In genomic region chr14:69376439-69376838, GRCh38 we compare ENCODE assay signal across 15 cellular contexts. TPM values are rescaled to one million over a fixed set of nuclear protein-coding genes. Genes with fewer than 3 reads are reported as not detected.
A peak's percentile ranks its signal among the peaks of the same experiment; 100 is the strongest.
DNase-seq lines count a peak whose midpoint lies in the region; ATAC-seq, FAIRE-seq and TF ChIP-seq lines count a peak whose summit lies in the region.
"Had no signal": no experiment of that assay in that cellular context is flagged by ENCODE, and none has a peak within 500 bp of the region (broad histone marks: within the 10 kb centered on the region; RNA-seq: fewer than 3 reads in every experiment).

No MANE protein-coding gene starts in this region.

- intact Hi-C loops in cardiac septum (cut with DNase I): no loop called here
- intact Hi-C loops in vagina (cut with DNase I): no loop called here

- ATAC-seq in A549: no peak; a peak in 1 of 6 replicates
- no peak for ATAC-seq in foreskin keratinocyte
- no peak for ATAC-seq in GM19452 (IDR thresholded peaks at IDR 0.05; ENCODE audit: unreplicated experiment)

- H3K9me3 ChIP-seq in A549 (peaks cover 4% of the 10 kb centered on the region; the same call in 1 of the 3 replicates), vagina (no peaks in the 10 kb centered on the region)
- H3K9me3 ChIP-seq: esophagus muscularis mucosa had no signal

- H3K36me3 ChIP-seq in vagina: peaks cover 0 to 33% of the 10 kb centered on the region in 2 donors

- H3K4me1 ChIP-seq in A549 (no peaks in the 10 kb centered on the region), foreskin keratinocyte (no peaks in the 10 kb centered on the region), vagina (peaks cover 7% of the 10 kb centered on the region)

- H3K27me3 ChIP-seq in HL-60 (ENCODE audit: insufficient read depth, poor library complexity, severe bottlenecking) (no peaks in the 10 kb centered on the region), foreskin keratinocyte (no peaks in the 10 kb centered on the region), vagina (no peaks in the 10 kb centered on the region)
- H3K27me3 ChIP-seq: esophagus muscularis mucosa had no signal

- DNase-seq in A549 (ENCODE audit: low read depth in 1 of 2, low spot score in 1 of 2) (peak in 1 of 2 experiments; percentile 16), HL-60 (ENCODE audit: low read depth in 1 of 2, low spot score in 1 of 2) (peak; percentile 33 to 62), SKM-1 treated with dmso at 0.1 percent for 144 hours (lab: John Stamatoyannopoulos, UW; ENCODE audit: unreplicated experiment) (peak; percentile 42), foreskin keratinocyte (peak; percentile 73 to 74), cardiac septum (ENCODE audit: low spot score) (no peak), vagina (ENCODE audit: extremely low spot score in 2 of 2) (no peak)
- no peak for DNase-seq in stimulated activated CD4-positive, alpha-beta T cell treated with anti-CD3 and anti-CD28 coated beads, Interleukin-2, amount 100 ng/mL, for 48 hours
- DNase-seq: ACHN; activated B cell treated with CpG ODN at 0.5 μM for 24 hours; NCI-H1694 treated with DMSO at 0.1 percent for 48 hours; stimulated activated CD4-positive, alpha-beta T cell treated with anti-CD3 and anti-CD28 coated beads, Interleukin-12 subunit alpha, Interleukin-12 subunit beta, amount 100 ng/mL, for 4 hours had no signal

- no peak for TF ChIP-seq POLR2A in A549 (IDR thresholded peaks at IDR 0.05; ENCODE audit: low read length)
- no peak for TF ChIP-seq POLR2A in vagina (IDR thresholded peaks at IDR 0.05)

- CTCF ChIA-PET in A549 (lab: Yijun Ruan, JAX): interaction anchor here (0.9 kb wide), 1 partner anchor 30 kb away, joined by 4 read pairs; no protein-coding TSS in a partner anchor

- POLR2A ChIA-PET in A549 (lab: Yijun Ruan, JAX): interaction anchor here (1.7 kb wide), 1 partner anchor 22 kb away, joined by 3 read pairs; the partner anchor contains the start of genes ERH and SLC39A9

- TF ChIP-seq CTCF in A549 (IDR thresholded peaks at IDR 0.05): no peak
- TF ChIP-seq CTCF in HL-60 (IDR thresholded peaks at IDR 0.05; ENCODE audit: insufficient read depth, low read length): no peak
- TF ChIP-seq CTCF in foreskin keratinocyte (conservative IDR thresholded peaks at IDR 0.05): no peak
- no peak for TF ChIP-seq CTCF in vagina (IDR thresholded peaks at IDR 0.05)

- no peak for TF ChIP-seq EP300 in A549 (IDR thresholded peaks at IDR 0.05)

- H3K27ac ChIP-seq in A549 (no peak overlapping the region), HL-60 (replicated peaks) (peak overlapping the region; percentile 35), foreskin keratinocyte (no peak overlapping the region), vagina (no peak overlapping the region)
- H3K27ac ChIP-seq: esophagus muscularis mucosa, parathyroid adenoma had no signal

- H3K4me2 ChIP-seq in A549: no peak overlapping the region

- FAIRE-seq in A549 (lab: Jason Lieb, UNC): no peak
- FAIRE-seq: colon had no signal

- TF ChIP-seq RAD21 in A549 (conservative IDR thresholded peaks at IDR 0.05 in 1 of 2, IDR thresholded peaks at IDR 0.05 in 1 of 2): no peak

- H3K4me3 ChIP-seq in A549 (no peak overlapping the region), HL-60 (replicated peaks; ENCODE audit: insufficient read depth, low read length) (no peak overlapping the region), vagina (no peak overlapping the region)
- H3K4me3 ChIP-seq: esophagus muscularis mucosa had no signal

TF ChIP-seq in A549, 52 proteins besides CTCF, POLR2A, EP300 and RAD21:
- TF ChIP-seq NR3C1 (IDR thresholded peaks at IDR 0.05): no peak
- no peak for TF ChIP-seq NFE2L2 (conservative IDR thresholded peaks at IDR 0.05; ENCODE audit: low read length)
- TF ChIP-seq FOSL2 (IDR thresholded peaks at IDR 0.05): no peak
- TF ChIP-seq FOSL2 (CRISPR knock-in tag; IDR thresholded peaks at IDR 0.05): peak; percentile 18; the same call in 1 of the 2 replicates

RNA-seq across cellular contexts. Expression of gene ERH, which starts 21.7 kb away (rescaled TPM):
- polyA plus RNA-seq in A549 (2011; rRNA removed): 302 and 377 TPM in 2 replicates
- 211 and 220 TPM in 2 replicates for polyA plus RNA-seq in A549 (2012; cell fraction: cytosol; rRNA removed)
- polyA plus RNA-seq in A549 (2012; cell fraction: nucleus; rRNA removed): 49.9 and 82.8 TPM in 2 replicates
- 538 to 588 TPM (median 562 TPM) in 3 replicates for polyA plus RNA-seq in A549 (2017; fragmentation: RNase III; extraction: RNeasy Plus Mini Kit Qiagen cat#74134 plus additional on column Dnase treatment)
- 141 and 143 TPM in 2 replicates for polyA minus RNA-seq in A549 (2011; rRNA and poly(A)+ RNA removed)
- total RNA-seq in foreskin keratinocyte: 191 and 216 TPM in 2 replicates
- 222 and 260 TPM in 2 replicates for polyA plus RNA-seq in foreskin keratinocyte
- total RNA-seq in cardiac septum: 109 TPM
- total RNA-seq in vagina: 77.8 TPM

RNA-seq across cellular contexts. Expression of gene SLC39A9, which starts 22.1 kb away (rescaled TPM):
- polyA plus RNA-seq in A549 (2011; rRNA removed): 116 and 125 TPM in 2 replicates
- 29.1 and 37.7 TPM in 2 replicates for polyA plus RNA-seq in A549 (2012; cell fraction: cytosol; rRNA removed)
- polyA plus RNA-seq in A549 (2012; cell fraction: nucleus; rRNA removed): 20.6 and 28.0 TPM in 2 replicates
- polyA plus RNA-seq in A549 (2017; fragmentation: RNase III; extraction: RNeasy Plus Mini Kit Qiagen cat#74134 plus additional on column Dnase treatment): 40.6 to 42.1 TPM (median 41.7 TPM) in 3 replicates
- polyA minus RNA-seq in A549 (2011; rRNA and poly(A)+ RNA removed): 247 and 265 TPM in 2 replicates
- total RNA-seq in foreskin keratinocyte: 48.8 and 49.3 TPM in 2 replicates
- polyA plus RNA-seq in foreskin keratinocyte: 15.7 and 17.6 TPM in 2 replicates
- total RNA-seq in cardiac septum: 24.4 TPM
- 46.7 TPM for total RNA-seq in vagina

Comparison
In these comparisons a context has a peak if more than half of its experiments do, and no peak if none do; other contexts are left out.
1. DNase-seq: peak in HL-60 (2 of 2), SKM-1 treated with dmso at 0.1 percent for 144 hours (single experiment) and foreskin keratinocyte (2 of 2); none in cardiac septum (single experiment), stimulated activated CD4-positive, alpha-beta T cell treated with anti-CD3 and anti-CD28 coated beads, Interleukin-2, amount 100 ng/mL, for 48 hours (0 of 2) and vagina (0 of 2).